ENCODE assay signal across 8 cellular contexts in genomic region chr10:29658984-29659769, GRCh38. TPM values are rescaled to one million over a fixed set of nuclear protein-coding genes. Genes with fewer than 3 reads are reported as not detected.
DNase-seq lines count a peak whose midpoint lies in the region; ATAC-seq and TF ChIP-seq lines count a peak whose summit lies in the region.

No MANE protein-coding gene starts in this region.

- peak overlapping the region; percentile 74 for H3K9ac ChIP-seq in SK-N-SH

- POLR2A ChIA-PET in SK-N-SH (lab: Yijun Ruan, JAX) = no interaction called here

- DNase-seq in AG09309 (ENCODE audit: low read depth) (peak; percentile 97), SK-N-SH (no peak), ascending aorta (ENCODE audit: low spot score in 2 of 2) (peak; percentile 51 to 85), kidney epithelial cell (ENCODE audit: low read depth) (peak; percentile 100), cortex of kidney (lab: John Stamatoyannopoulos, UW) (no peak)
- DNase-seq in stimulated activated CD4-positive, alpha-beta T cell treated with anti-CD3 and anti-CD28 coated beads, Interleukin-4, amount 100 ng/mL, for 24 hours = peak; percentile 77

- H3K4me2 ChIP-seq in SK-N-SH = peak overlapping the region; percentile 64

- H3K4me3 ChIP-seq in AG09309 (ENCODE audit: control insufficient read depth, low read depth, low read length) (no peak overlapping the region), SK-N-SH (ENCODE audit: low read depth in 2 of 2, low read length in 1 of 2) (0 out of 4 replicates have a peak overlapping the region, but pooled peaks of 1 of the 2 experiments have one; percentile 5), ascending aorta (no peak overlapping the region), kidney epithelial cell (ENCODE audit: low read depth, low read length) (no peak overlapping the region)

- peak; percentile 45 to 93; a peak in 3 of 4 replicates for TF ChIP-seq EP300 in SK-N-SH (IDR thresholded peaks at IDR 0.05; ENCODE audit: borderline replicate concordance in 1 of 2, low read depth in 1 of 2, low read length in 1 of 2)

- H3K79me2 ChIP-seq in SK-N-SH (ENCODE audit: insufficient read depth) = peaks cover 62% of the 10 kb centered on the region

- 9% methylated on average over 9 of the region's 9 CpGs for WGBS in SK-N-SH (ENCODE audit: low lambda C conversion rate)

- H3K36me3 ChIP-seq in SK-N-SH (replicated peaks in 1 of 2; ENCODE audit: control insufficient read depth in 1 of 2, insufficient read depth in 2 of 2, low read length in 1 of 2) = peaks cover 3 to 48% of the 10 kb centered on the region in 2 experiments
- H3K36me3 ChIP-seq in ascending aorta = peaks cover 16 to 26% of the 10 kb centered on the region in 2 donors
- H3K36me3 ChIP-seq in kidney epithelial cell (ENCODE audit: control insufficient read depth, insufficient read depth, low read length) = peaks cover 3% of the 10 kb centered on the region

- TF ChIP-seq RAD21 in SK-N-SH (IDR thresholded peaks at IDR 0.05; ENCODE audit: low read length) = no peak

- intact Hi-C loops in ascending aorta (cut with DNase I) = loop anchor here (2.0 kb wide), 1 partner anchor 16 kb away; no protein-coding TSS in a partner anchor

- no peak overlapping the region for H2AFZ ChIP-seq in SK-N-SH (ENCODE audit: low read depth)

- H3K27ac ChIP-seq in SK-N-SH (ENCODE audit: low read depth in 2 of 2, low read length in 1 of 2) (peak overlapping the region; percentile 56 to 99; a peak in 3 of 4 replicates), ascending aorta (peak overlapping the region; percentile 73 to 81)

- ATAC-seq in GM19043 (IDR thresholded peaks at IDR 0.05; ENCODE audit: low read depth, unreplicated experiment) (peak; percentile 92), HG03280 (IDR thresholded peaks at IDR 0.05; ENCODE audit: unreplicated experiment) (peak; percentile 97)

- H3K9me2 ChIP-seq in SK-N-SH = no peaks in the 10 kb centered on the region

- H3K9me3 ChIP-seq in SK-N-SH = peaks cover 8% of the 10 kb centered on the region; the same call in 1 of the 2 replicates
- no peaks in the 10 kb centered on the region for H3K9me3 ChIP-seq in ascending aorta

- H3K27me3 ChIP-seq in SK-N-SH (ENCODE audit: insufficient read depth) (no peaks in the 10 kb centered on the region), ascending aorta (no peaks in the 10 kb centered on the region), kidney epithelial cell (ENCODE audit: control insufficient read depth, insufficient read depth, low read length) (no peaks in the 10 kb centered on the region)

- peaks cover 24% of the 10 kb centered on the region for H3F3A ChIP-seq in SK-N-SH (replicated peaks; ENCODE audit: insufficient read depth)

- no peaks in the 10 kb centered on the region; the same call in 1 of the 2 replicates for H4K20me1 ChIP-seq in SK-N-SH (ENCODE audit: insufficient read depth)

- CTCF ChIA-PET in SK-N-SH (lab: Yijun Ruan, JAX) = no interaction called here

- H3K4me1 ChIP-seq in SK-N-SH (ENCODE audit: control insufficient read depth in 1 of 2, insufficient read depth in 2 of 2, low read depth in 1 of 2, low read length in 1 of 2) = peaks cover 2 to 37% of the 10 kb centered on the region in 2 experiments; a peak in 3 of 4 replicates
- peaks cover 18 to 42% of the 10 kb centered on the region in 2 donors for H3K4me1 ChIP-seq in ascending aorta

- TF ChIP-seq CTCF in AG09309 (IDR thresholded peaks at IDR 0.05; ENCODE audit: control insufficient read depth, insufficient read depth, low read depth, low read length, missing control alignments) = peak; percentile 43
- TF ChIP-seq CTCF in SK-N-SH (IDR thresholded peaks at IDR 0.05) = peak; percentile 46
- TF ChIP-seq CTCF in ascending aorta (IDR thresholded peaks at IDR 0.05) = peak; percentile 53 to 60 (median 56)
- TF ChIP-seq CTCF in kidney epithelial cell (IDR thresholded peaks at IDR 0.05; ENCODE audit: insufficient read depth, low read length, poor library complexity, severe bottlenecking) = peak; percentile 35

TF ChIP-seq in SK-N-SH, 30 proteins besides CTCF, POLR2A, EP300 and RAD21 (continues in another document):
- peak; percentile 89 for TF ChIP-seq TCF12 (IDR thresholded peaks at IDR 0.05)
- TF ChIP-seq USF1 (IDR thresholded peaks at IDR 0.05; ENCODE audit: borderline replicate concordance, low read depth) = no peak
- peak; percentile 62 for TF ChIP-seq MEF2A (IDR thresholded peaks at IDR 0.05; ENCODE audit: borderline replicate concordance, low read depth)
- peak; percentile 30; the same call in 1 of the 2 replicates for TF ChIP-seq REST (IDR thresholded peaks at IDR 0.05; ENCODE audit: low read depth, low read length)
- no peak for TF ChIP-seq EZH2phosphoT487 (IDR thresholded peaks at IDR 0.05; ENCODE audit: borderline replicate concordance, low read depth)
- TF ChIP-seq FOSL2 (IDR thresholded peaks at IDR 0.05; ENCODE audit: borderline replicate concordance, low read depth) = peak; percentile 99
- peak; percentile 98 for TF ChIP-seq TEAD4 (IDR thresholded peaks at IDR 0.05; ENCODE audit: borderline replicate concordance, insufficient read depth)
- TF ChIP-seq USF2 (IDR thresholded peaks at IDR 0.05; ENCODE audit: borderline replicate concordance, low read depth, low read length) = no peak
- TF ChIP-seq ELF1 (IDR thresholded peaks at IDR 0.05) = peak; percentile 21; the same call in 1 of the 2 replicates
- no peak for TF ChIP-seq NRF1 (IDR thresholded peaks at IDR 0.05; ENCODE audit: low read depth, low read length)
- no peak for TF ChIP-seq TAF1 (IDR thresholded peaks at IDR 0.05; ENCODE audit: borderline replicate concordance, low read depth, low read length)
- peak; percentile 98 for TF ChIP-seq JUND (IDR thresholded peaks at IDR 0.05)
- TF ChIP-seq IRF3 (IDR thresholded peaks at IDR 0.05; ENCODE audit: low read depth, low read length) = no peak
- no peak; the same call in 1 of the 2 replicates for TF ChIP-seq GABPA (IDR thresholded peaks at IDR 0.05; ENCODE audit: low read depth)
- TF ChIP-seq POLR2AphosphoS5 (IDR thresholded peaks at IDR 0.05; ENCODE audit: low read depth, low read length) = peak; percentile 84; the same call in 1 of the 2 replicates
- TF ChIP-seq GATA2 (CRISPR knock-in tag; IDR thresholded peaks at IDR 0.05) = no peak
- TF ChIP-seq NFIC (IDR thresholded peaks at IDR 0.05; ENCODE audit: borderline replicate concordance) = peak; percentile 71
- TF ChIP-seq FOXM1 (IDR thresholded peaks at IDR 0.05; ENCODE audit: low read depth) = peak; percentile 77
- TF ChIP-seq MXI1 (IDR thresholded peaks at IDR 0.05; ENCODE audit: low read depth, low read length) = no peak
- TF ChIP-seq RCOR1 (IDR thresholded peaks at IDR 0.05; ENCODE audit: low read length) = no peak
- TF ChIP-seq FOXJ3 (CRISPR knock-in tag; IDR thresholded peaks at IDR 0.05) = no peak

RNA-seq across cellular contexts. Expression of gene SVIL, which starts 24.4 kb away (rescaled TPM):
- 47.5 and 48.7 TPM in 2 replicates for polyA plus RNA-seq in SK-N-SH (2012; rRNA removed)
- 30.8 and 31.9 TPM in 2 replicates for polyA plus RNA-seq in SK-N-SH (2012; cell fraction: cytosol; rRNA removed)
- polyA plus RNA-seq in SK-N-SH (2012; cell fraction: nucleus; rRNA removed) = 94.2 and 132 TPM in 2 replicates
- total RNA-seq in ascending aorta (94.7 TPM), kidney epithelial cell (67.0 and 72.1 TPM in 2 replicates)

Comparison
In these comparisons a context has a peak if more than half of its experiments do, and no peak if none do; other contexts are left out.
1. DNase-seq: peak in AG09309 (single experiment), ascending aorta (2 of 2), kidney epithelial cell (single experiment) and stimulated activated CD4-positive, alpha-beta T cell treated with anti-CD3 and anti-CD28 coated beads, Interleukin-4, amount 100 ng/mL, for 24 hours (single experiment); none in SK-N-SH (single experiment) and cortex of kidney (single experiment).
2. Peak in every context shown above with its lines, with median percentiles within 50 percentile points of each other: CTCF ChIP-seq.